Comparison of ENCODE assay signal across 8 cellular contexts in genomic region chr17:80082403-80083135, GRCh38. TPM values are rescaled to one million over a fixed set of nuclear protein-coding genes. Genes with fewer than 3 reads are reported as not detected.
DNase-seq lines count a peak whose midpoint lies in the region; ATAC-seq and TF ChIP-seq lines count a peak whose summit lies in the region.

No MANE protein-coding gene starts in this region.

- H3K27ac Mint-ChIP-seq in nephron, result no peak overlapping the region

- H3K36me3 ChIP-seq in OCI-LY1 (ENCODE audit: insufficient read depth, low read length) (no peaks in the 10 kb centered on the region), esophagus muscularis mucosa (peaks cover 0 to 7% (median 0%) of the 10 kb centered on the region in 4 donors)

- no peak for TF ChIP-seq POLR2A in esophagus muscularis mucosa (IDR thresholded peaks at IDR 0.05; ENCODE audit: low read depth)

- no peak overlapping the region for H3K27ac ChIP-seq in OCI-LY1 (ENCODE audit: low read depth, low read length, poor library complexity, severe bottlenecking)
- no peak overlapping the region for H3K27ac ChIP-seq in esophagus muscularis mucosa (replicated peaks in 1 of 4)

- H3K27me3 Mint-ChIP-seq in nephron (ENCODE audit: low read depth), result peaks cover 3% of the 10 kb centered on the region

- no peak overlapping the region for H3K9ac ChIP-seq in OCI-LY1 (ENCODE audit: low read length)

- no peak overlapping the region for H3K4me2 ChIP-seq in OCI-LY1 (ENCODE audit: low read length)

- no peak overlapping the region for H2AFZ ChIP-seq in OCI-LY1 (ENCODE audit: low read length)

- H3K9me3 Mint-ChIP-seq in nephron, result no peaks in the 10 kb centered on the region

- no peak for ATAC-seq in GM19397 (IDR thresholded peaks at IDR 0.05; ENCODE audit: unreplicated experiment)

- intact Hi-C loops in esophagus muscularis mucosa (cut with DNase I), result loop anchor here (5.0 kb wide), 1 partner anchor 75 kb away; no protein-coding TSS in a partner anchor

- H3K79me2 ChIP-seq in OCI-LY1 (ENCODE audit: insufficient read depth, low read length), result no peaks in the 10 kb centered on the region

- H3K4me1 ChIP-seq in OCI-LY1 (ENCODE audit: insufficient read depth, low read length, severe bottlenecking) (no peaks in the 10 kb centered on the region), esophagus muscularis mucosa (peaks cover 6 to 10% (median 8%) of the 10 kb centered on the region in 4 donors)

- no peak for TF ChIP-seq EP300 in esophagus muscularis mucosa (IDR thresholded peaks at IDR 0.05)

- peak; percentile 73 for DNase-seq in COLO829 (ENCODE audit: low spot score)
- DNase-seq in KBM-7, result peak; percentile 69
- DNase-seq in activated T-cell treated with anti-CD3 and anti-CD28 coated beads for 1 hour (ENCODE audit: low read depth), result peak; percentile 39
- DNase-seq in esophagus muscularis mucosa (ENCODE audit: extremely low spot score), result no peak
- peak; percentile 61 for DNase-seq in stromal cell of bone marrow (ENCODE audit: low read depth)

- no peaks in the 10 kb centered on the region for H3F3A ChIP-seq in OCI-LY1 (ENCODE audit: insufficient read depth, low read length)

- H3K4me3 ChIP-seq in OCI-LY1 (ENCODE audit: low read depth, low read length, poor library complexity, severe bottlenecking), result no peak overlapping the region
- peak overlapping the region in 3 of 4 donors; percentile 29 to 46 (median 31) for H3K4me3 ChIP-seq in esophagus muscularis mucosa

- no peaks in the 10 kb centered on the region for H3K9me2 ChIP-seq in OCI-LY1 (ENCODE audit: low read depth, low read length)

- H3K9me3 ChIP-seq in OCI-LY1 (ENCODE audit: low read length) (no peaks in the 10 kb centered on the region), esophagus muscularis mucosa (no peaks in the 10 kb centered on the region)

- peaks cover 11% of the 10 kb centered on the region for H3K36me3 Mint-ChIP-seq in nephron (ENCODE audit: low read depth)

- in situ Hi-C loops in KBM-7 (cut with MboI; ENCODE audit: low pct_unique_long_range_greater_than_20kb, low sequenced_read_pairs), result no loop called here

- WGBS in esophagus muscularis mucosa, result 32% methylated on average over 19 of the region's 20 CpGs

- TF ChIP-seq CTCF in OCI-LY1 (IDR thresholded peaks at IDR 0.05; ENCODE audit: low read length) (peak; percentile 82), esophagus muscularis mucosa (IDR thresholded peaks at IDR 0.05) (peak; percentile 65 to 89 (median 73)), nephron (IDR thresholded peaks at IDR 0.05; ENCODE audit: unreplicated experiment in 3 of 3) (peak; percentile 69 to 76 (median 75))

- no peak overlapping the region for H3K4me3 Mint-ChIP-seq in nephron

- H3K4me1 Mint-ChIP-seq in nephron, result no peaks in the 10 kb centered on the region

- H4K20me1 ChIP-seq in OCI-LY1 (ENCODE audit: insufficient read depth, low read length), result no peaks in the 10 kb centered on the region

- no peaks in the 10 kb centered on the region for H3K27me3 ChIP-seq in OCI-LY1 (ENCODE audit: insufficient read depth, low read length)
- no peaks in the 10 kb centered on the region for H3K27me3 ChIP-seq in esophagus muscularis mucosa

RNA-seq across cellular contexts. Expression of gene GAA, which starts 18.8 kb away (rescaled TPM):
- 10 to 100 TPM; 65.4 to 84.4 (median 73.7) TPM for total RNA-seq in esophagus muscularis mucosa

RNA-seq across cellular contexts. Expression of gene CCDC40, which starts 46.1 kb away (rescaled TPM):
- total RNA-seq in esophagus muscularis mucosa, result 1 to 10 TPM; 4.9 to 9.5 (median 7.8) TPM

RNA-seq across cellular contexts. Expression of gene TBC1D16, which starts 46.9 kb away (rescaled TPM):
- 10 to 100 TPM; 30.3 to 37.4 (median 33.2) TPM for total RNA-seq in esophagus muscularis mucosa
